Comparison of ENCODE assay signal across 8 cellular contexts in genomic region chr4:94918543-94918942, GRCh38.
"Had no signal": no experiment of that assay in that cellular context is flagged by ENCODE, and none has a peak within 500 bp of the region (broad histone marks: within the 10 kb centered on the region; RNA-seq: fewer than 3 reads in every experiment).

No MANE protein-coding gene starts in this region.

- FAIRE-seq: H54 had no signal

- DNase-seq: GOT3, H9, HCEC 1CT, Kasumi-1, KG1 had no signal

- H3K9ac ChIP-seq: GM23248 had no signal

- H2AFZ ChIP-seq: GM23248 had no signal

- H3K4me3 ChIP-seq: GM23248 had no signal

- H3K27ac ChIP-seq: GM23248, HL-60 had no signal
